Comparison of ENCODE assay signal across 8 cellular contexts in the genomic region with DNA sequence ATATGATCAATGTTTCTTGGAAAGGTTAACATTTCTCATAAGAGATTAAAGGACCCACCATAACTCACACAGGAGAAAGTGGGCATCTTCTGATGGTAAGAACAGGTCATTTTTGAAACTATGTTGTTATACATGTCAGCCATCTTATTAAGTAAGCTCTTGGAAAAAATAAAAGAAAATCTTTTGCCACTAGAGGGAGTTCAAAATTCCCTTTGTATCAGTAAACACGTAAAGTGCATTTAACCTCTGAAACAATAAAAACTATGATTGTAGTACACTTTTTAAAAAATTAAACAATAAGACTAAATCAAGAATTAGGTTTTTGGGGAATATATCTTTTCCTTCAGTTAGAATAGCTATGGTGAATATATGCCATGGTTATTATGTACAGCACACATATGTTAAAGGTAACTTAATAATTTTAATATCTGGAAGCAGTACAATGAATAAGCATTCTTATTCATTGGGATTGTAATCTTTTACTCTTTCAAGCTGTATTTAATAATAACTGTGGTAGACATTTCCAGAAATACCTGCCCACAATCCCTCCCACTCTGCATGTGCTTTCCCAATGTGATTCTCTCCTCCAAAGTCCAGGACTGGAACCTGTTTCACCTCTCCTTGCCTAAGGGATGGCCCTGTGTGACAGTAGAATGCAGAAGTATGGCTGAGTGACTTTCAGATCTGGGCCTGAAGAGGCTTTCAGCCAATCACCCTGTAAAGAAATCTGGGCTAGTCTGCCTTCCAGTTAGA.
DNase-seq lines count a peak whose midpoint lies in the region; ATAC-seq and TF ChIP-seq lines count a peak whose summit lies in the region.

No MANE protein-coding gene starts in this region.

- H3K79me2 ChIP-seq in OCI-LY3 (ENCODE audit: low read length) (no peaks in the 10 kb centered on the region), mesendoderm (ENCODE audit: control insufficient read depth, insufficient read depth, low read length) (peaks cover 5% of the 10 kb centered on the region)

- no peak overlapping the region for H3K23ac ChIP-seq in mesendoderm (ENCODE audit: low read length)

- peak overlapping the region; percentile 79 for H2AFZ ChIP-seq in OCI-LY3 (ENCODE audit: low read depth, low read length)

- no peak overlapping the region for H2BK120ac ChIP-seq in mesendoderm (ENCODE audit: low read depth, low read length)

- H3K27me3 ChIP-seq in OCI-LY3 (ENCODE audit: low read depth, low read length) (no peaks in the 10 kb centered on the region), mesendoderm (ENCODE audit: insufficient read depth, low read length, poor library complexity) (no peaks in the 10 kb centered on the region)

- no peak overlapping the region for H3K18ac ChIP-seq in mesendoderm (ENCODE audit: low read length)

- ATAC-seq in GM19455 (IDR thresholded peaks at IDR 0.05; ENCODE audit: unreplicated experiment) (no peak), HG02981 (IDR thresholded peaks at IDR 0.05; ENCODE audit: unreplicated experiment) (no peak)

- H3K9ac ChIP-seq in OCI-LY3 (ENCODE audit: low read length) = no peak overlapping the region
- no peak overlapping the region for H3K9ac ChIP-seq in mesendoderm (ENCODE audit: low read length)

- H3K4me1 ChIP-seq in OCI-LY3 (ENCODE audit: low read length) = peaks cover 14% of the 10 kb centered on the region
- no peaks in the 10 kb centered on the region for H3K4me1 ChIP-seq in mesendoderm (ENCODE audit: control insufficient read depth, low read depth, low read length)

- H3K4ac ChIP-seq in mesendoderm (ENCODE audit: low read depth, low read length) = no peak overlapping the region

- H3K4me2 ChIP-seq in OCI-LY3 (ENCODE audit: low read length) (no peak overlapping the region), mesendoderm (ENCODE audit: low read length) (no peak overlapping the region)

- no CpG with 5 or more reads among the region's 1 CpG for WGBS in mesendoderm (ENCODE audit: extremely low coverage, insufficient coverage, low lambda C conversion rate)

- no peak overlapping the region for H2BK15ac ChIP-seq in mesendoderm (replicated peaks; ENCODE audit: low read depth)

- H4K8ac ChIP-seq in mesendoderm (ENCODE audit: low read depth, low read length) = no peak overlapping the region

- H4K20me1 ChIP-seq in OCI-LY3 (ENCODE audit: insufficient read depth, low read length) = no peaks in the 10 kb centered on the region

- H3K56ac ChIP-seq in mesendoderm (ENCODE audit: low read length) = no peak overlapping the region

- DNase-seq in DMS 273 (lab: John Stamatoyannopoulos, UW; ENCODE audit: unreplicated experiment) (peak; percentile 79), HFF-Myc (ENCODE audit: extremely low read depth, low read depth) (peak; percentile 56), mesendoderm (peak; percentile 61)
- DNase-seq in central memory CD4-positive, alpha-beta T cell = peak; percentile 61
- DNase-seq in activated effector memory CD4-positive, alpha-beta T cell treated with anti-CD3 and anti-CD28 coated beads, Interleukin-2, amount 50 U/mL, for 16 hours = no peak

- peak; percentile 24 for TF ChIP-seq CTCF in HFF-Myc (IDR thresholded peaks at IDR 0.05; ENCODE audit: low read depth, low read length, missing control alignments)
- peak; percentile 66 for TF ChIP-seq CTCF in OCI-LY3 (IDR thresholded peaks at IDR 0.05; ENCODE audit: low read depth, low read length)

- no peak overlapping the region for H3K4me3 ChIP-seq in HFF-Myc (replicated peaks; ENCODE audit: low read depth, low read length)
- no peak overlapping the region for H3K4me3 ChIP-seq in OCI-LY3 (ENCODE audit: low read length)
- no peak overlapping the region for H3K4me3 ChIP-seq in mesendoderm (ENCODE audit: low read length)

- H3K27ac ChIP-seq in OCI-LY3 (ENCODE audit: low read length) (no peak overlapping the region), mesendoderm (ENCODE audit: low read depth, low read length) (no peak overlapping the region)

- no peak overlapping the region for H2AK5ac ChIP-seq in mesendoderm (ENCODE audit: low read length)

- no peak overlapping the region for H2BK5ac ChIP-seq in mesendoderm (ENCODE audit: low read length)

- peaks cover 7% of the 10 kb centered on the region for H3K79me1 ChIP-seq in mesendoderm (ENCODE audit: low read length)

- no peaks in the 10 kb centered on the region; the same call in 1 of the 2 replicates for H3K9me3 ChIP-seq in OCI-LY3 (ENCODE audit: insufficient read depth, low read length)

- H4K5ac ChIP-seq in mesendoderm (ENCODE audit: low read length) = no peak overlapping the region

- H3K36me3 ChIP-seq in OCI-LY3 (replicated peaks; ENCODE audit: low read depth, low read length) (no peaks in the 10 kb centered on the region), mesendoderm (ENCODE audit: control insufficient read depth, insufficient read depth, low read length) (no peaks in the 10 kb centered on the region)
